In genomic region chr6:105546748-105547147, GRCh38 we compare ENCODE assay signal across 17 cellular contexts.
"Had no signal": no experiment of that assay in that cellular context is flagged by ENCODE, and none has a peak within 500 bp of the region (broad histone marks: within the 10 kb centered on the region; RNA-seq: fewer than 3 reads in every experiment).

No MANE protein-coding gene starts in this region.

- DNase-seq: activated CD4-positive, alpha-beta T cell treated with anti-CD3 and anti-CD28 coated beads for 1 hour; activated CD4-positive, alpha-beta T cell treated with anti-CD3 and anti-CD28 coated beads, Interleukin-2, amount 50 U/mL, for 48 hours; activated naive CD4-positive, alpha-beta T cell treated with anti-CD3 and anti-CD28 coated beads for 36 hours; dorsolateral prefrontal cortex; endodermal cell; erythroblast; left colon; lower lobe of right lung; midbrain; stimulated activated CD4-positive, alpha-beta T cell treated with anti-CD3 and anti-CD28 coated beads, Interleukin-2, amount 100 ng/mL, for 48 hours; stimulated activated naive B cell treated with anti-CD40 and anti-IgM and Interleukin-4, amounts not matched to agents 10 μg/mL and 1 μg/mL and 100 μg/mL, for 72 hours; substantia nigra had no signal

- H3K36me3 ChIP-seq: cardiac muscle cell, lower lobe of right lung, neural progenitor cell, tibial nerve had no signal

- H3K4me1 ChIP-seq: lower lobe of right lung, neural progenitor cell, parathyroid adenoma, tibial nerve had no signal

- H3K27ac ChIP-seq: cardiac muscle cell, dorsolateral prefrontal cortex, lower lobe of right lung, neural progenitor cell, parathyroid adenoma, tibial nerve had no signal

- H3K9me3 ChIP-seq: lower lobe of right lung, tibial nerve had no signal

- H3K9ac ChIP-seq: neural progenitor cell, parathyroid adenoma had no signal

- ATAC-seq: lower lobe of right lung; stimulated activated naive B cell treated with anti-CD40 and anti-IgM and Interleukin-4, amounts not matched to agents 10 μg/mL and 1 μg/mL and 100 μg/mL, for 72 hours had no signal

- FAIRE-seq: islet of Langerhans had no signal

- H2AFZ ChIP-seq: neural progenitor cell, parathyroid adenoma had no signal

- H3K4me3 ChIP-seq: cardiac muscle cell, dorsolateral prefrontal cortex, lower lobe of right lung, neural progenitor cell, tibial nerve had no signal

- H3K79me2 ChIP-seq: parathyroid adenoma had no signal

- H3K27me3 ChIP-seq: cardiac muscle cell, neural progenitor cell, tibial nerve had no signal

- H3K4me2 ChIP-seq: neural progenitor cell had no signal
